ENCODE assay signal across 1 cellular context in the genomic region with DNA sequence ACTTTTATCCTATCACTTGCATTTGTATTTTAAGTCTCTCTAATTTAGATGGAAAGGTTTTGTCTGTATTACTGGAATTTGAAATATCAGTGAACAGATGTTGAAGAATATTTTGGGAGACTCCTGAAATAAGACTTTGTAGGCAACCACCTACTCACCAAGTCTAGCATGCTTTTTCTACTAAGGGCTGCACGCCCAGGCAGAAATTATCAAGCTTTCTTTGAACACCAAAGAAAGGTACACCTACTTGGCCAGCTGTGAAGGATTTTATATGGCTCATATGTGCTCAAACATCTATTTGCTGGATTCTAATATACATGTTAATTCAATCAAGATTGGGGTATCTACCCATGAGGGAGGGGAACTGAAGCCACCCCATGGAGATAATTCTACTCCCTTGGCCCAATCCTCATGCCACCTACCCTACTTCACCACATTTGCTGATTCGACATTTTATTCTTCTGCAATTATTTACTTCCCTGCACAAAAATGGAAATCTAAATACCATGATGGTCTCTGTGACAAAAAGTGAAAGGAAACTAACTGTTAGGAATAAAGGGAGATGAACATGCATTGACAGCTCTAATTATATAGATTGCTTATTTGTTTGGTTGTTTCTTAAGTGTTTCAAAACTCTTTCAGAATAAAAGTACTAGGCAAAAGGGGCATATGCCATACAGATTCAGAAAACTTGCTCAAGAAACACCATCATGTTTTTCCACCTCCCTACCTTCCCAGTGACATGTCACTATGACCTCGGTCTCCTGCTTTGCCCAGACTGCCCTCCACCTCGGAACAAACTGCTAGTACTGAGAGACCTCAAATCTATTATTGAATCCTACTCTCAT.
TF ChIP-seq lines count a peak whose summit lies in the region.

No MANE protein-coding gene starts in this region.

TF ChIP-seq in HepG2, 621 proteins besides CTCF, POLR2A, EP300 and RAD21:
- TF ChIP-seq YEATS2 (CRISPR knock-in tag; IDR thresholded peaks at IDR 0.05; ENCODE audit: borderline replicate concordance) (no peak), SOX5 (CRISPR knock-in tag; IDR thresholded peaks at IDR 0.05; ENCODE audit: borderline replicate concordance) (no peak), ZMYM4 (CRISPR knock-in tag; IDR thresholded peaks at IDR 0.05) (no peak), ZUFSP (CRISPR knock-in tag; IDR thresholded peaks at IDR 0.05; ENCODE audit: borderline replicate concordance) (no peak), REST (IDR thresholded peaks at IDR 0.05; ENCODE audit: borderline replicate concordance in 1 of 2, low read depth in 1 of 2, low read length in 2 of 2) (no peak), MAFF (IDR thresholded peaks at IDR 0.05; ENCODE audit: low read depth, low read length) (peak; percentile 96), ZNF556 (CRISPR knock-in tag; IDR thresholded peaks at IDR 0.05; ENCODE audit: borderline replicate concordance) (no peak), CBX5 (CRISPR knock-in tag; IDR thresholded peaks at IDR 0.05; ENCODE audit: borderline replicate concordance) (no peak), MAFK (conservative IDR thresholded peaks at IDR 0.05 in 1 of 2, IDR thresholded peaks at IDR 0.05 in 1 of 2; ENCODE audit: low read length in 2 of 2) (peak; percentile 91 to 97), RBM39 (IDR thresholded peaks at IDR 0.05; ENCODE audit: low read depth, low read length, poor library complexity, severe bottlenecking) (no peak), PHF20 (CRISPR knock-in tag; IDR thresholded peaks at IDR 0.05) (no peak)
